11 cellular contexts compared by ENCODE assay signal in genomic region chr7:50315739-50316671, GRCh38. TPM values are rescaled to one million over a fixed set of nuclear protein-coding genes. Genes with fewer than 3 reads are reported as not detected.
DNase-seq lines count a peak whose midpoint lies in the region; ATAC-seq and TF ChIP-seq lines count a peak whose summit lies in the region.
"Had no signal": no experiment of that assay in that cellular context is flagged by ENCODE, and none has a peak within 500 bp of the region (broad histone marks: within the 10 kb centered on the region; RNA-seq: fewer than 3 reads in every experiment).

No MANE protein-coding gene starts in this region.

- peak overlapping the region; percentile 98 for H3K4me2 ChIP-seq in OCI-LY3 (ENCODE audit: low read length)

- H3K36me3 ChIP-seq in OCI-LY3 (replicated peaks; ENCODE audit: low read depth, low read length) = peaks cover 38% of the 10 kb centered on the region
- peaks cover 15% of the 10 kb centered on the region for H3K36me3 ChIP-seq in effector memory CD4-positive, alpha-beta T cell (ENCODE audit: control insufficient read depth, insufficient read depth, low read length)

- H3K27ac ChIP-seq in OCI-LY3 (ENCODE audit: low read length) = peak overlapping the region; percentile 96
- peak overlapping the region; percentile 86 for H3K27ac ChIP-seq in effector memory CD4-positive, alpha-beta T cell (ENCODE audit: insufficient read depth, low read length, poor library complexity, severe bottlenecking)

- peak overlapping the region; percentile 82 for H3K9ac ChIP-seq in OCI-LY3 (ENCODE audit: low read length)

- peak overlapping the region; percentile 91 for H3K4me3 Mint-ChIP-seq in activated CD8-positive, alpha-beta memory T cell treated with anti-CD3 and anti-CD28 coated beads, Interleukin-2, amount 10 ng/mL, durations not matched to agents 7 days and 5 days
- H3K4me3 Mint-ChIP-seq in stimulated activated naive B cell treated with anti-CD40 and anti-IgM and Interleukin-4, amounts not matched to agents 10 μg/mL and 1 μg/mL and 100 μg/mL, for 72 hours = peak overlapping the region; percentile 55 to 68

- H3K4me1 Mint-ChIP-seq in activated CD8-positive, alpha-beta memory T cell treated with anti-CD3 and anti-CD28 coated beads, Interleukin-2, amount 10 ng/mL, durations not matched to agents 7 days and 5 days = peaks cover 87% of the 10 kb centered on the region
- peaks cover 67 to 91% of the 10 kb centered on the region in 2 donors for H3K4me1 Mint-ChIP-seq in stimulated activated naive B cell treated with anti-CD40 and anti-IgM and Interleukin-4, amounts not matched to agents 10 μg/mL and 1 μg/mL and 100 μg/mL, for 72 hours

- H3K9me3 ChIP-seq in OCI-LY3 (ENCODE audit: insufficient read depth, low read length) = no peaks in the 10 kb centered on the region
- H3K9me3 ChIP-seq in effector memory CD4-positive, alpha-beta T cell (ENCODE audit: control insufficient read depth, low read length) = no peaks in the 10 kb centered on the region

- peaks cover 53% of the 10 kb centered on the region for H4K20me1 ChIP-seq in OCI-LY3 (ENCODE audit: insufficient read depth, low read length)

- peaks cover 99% of the 10 kb centered on the region for H3K4me1 ChIP-seq in OCI-LY3 (ENCODE audit: low read length)
- peaks cover 80% of the 10 kb centered on the region for H3K4me1 ChIP-seq in effector memory CD4-positive, alpha-beta T cell (ENCODE audit: control insufficient read depth, insufficient read depth, low read length, poor library complexity, severe bottlenecking)

- peaks cover 87% of the 10 kb centered on the region for H3K36me3 Mint-ChIP-seq in activated CD8-positive, alpha-beta memory T cell treated with anti-CD3 and anti-CD28 coated beads, Interleukin-2, amount 10 ng/mL, durations not matched to agents 7 days and 5 days
- peaks cover 45 to 59% of the 10 kb centered on the region in 2 donors for H3K36me3 Mint-ChIP-seq in stimulated activated naive B cell treated with anti-CD40 and anti-IgM and Interleukin-4, amounts not matched to agents 10 μg/mL and 1 μg/mL and 100 μg/mL, for 72 hours

- H3K27me3 ChIP-seq in OCI-LY3 (ENCODE audit: low read depth, low read length) = no peaks in the 10 kb centered on the region
- H3K27me3 ChIP-seq in effector memory CD4-positive, alpha-beta T cell (replicated peaks; ENCODE audit: control insufficient read depth, insufficient read depth, low read length, poor library complexity, severe bottlenecking) = no peaks in the 10 kb centered on the region

- H3K4me3 ChIP-seq in OCI-LY3 (ENCODE audit: low read length) = peak overlapping the region; percentile 88
- H3K4me3 ChIP-seq in effector memory CD4-positive, alpha-beta T cell (ENCODE audit: insufficient read depth, low read depth, low read length, poor library complexity, severe bottlenecking) = peak overlapping the region; percentile 48

- CTCF ChIA-PET in activated CD8-positive, alpha-beta memory T cell treated with anti-CD3 and anti-CD28 coated beads, Interleukin-2, amount 10 ng/mL, durations not matched to agents 7 days and 5 days (lab: Charles Lee) = interaction anchor here (0.8 to 17.9 kb wide), 12 partner anchors 8 to 112 kb away, joined by 3 to 197 read pairs (median 5); partner anchors contain the start of gene IKZF1

- H3K9me3 Mint-ChIP-seq in activated CD8-positive, alpha-beta memory T cell treated with anti-CD3 and anti-CD28 coated beads, Interleukin-2, amount 10 ng/mL, durations not matched to agents 7 days and 5 days (ENCODE audit: low read depth) = no peaks in the 10 kb centered on the region
- H3K9me3 Mint-ChIP-seq in stimulated activated naive B cell treated with anti-CD40 and anti-IgM and Interleukin-4, amounts not matched to agents 10 μg/mL and 1 μg/mL and 100 μg/mL, for 72 hours = no peaks in the 10 kb centered on the region

- H2AFZ ChIP-seq in OCI-LY3 (ENCODE audit: low read depth, low read length) = no peak overlapping the region

- no peak; the same call in 1 of the 2 replicates for TF ChIP-seq CTCF in OCI-LY3 (IDR thresholded peaks at IDR 0.05; ENCODE audit: low read depth, low read length)

- DNase-seq in activated CD8-positive, alpha-beta memory T cell treated with anti-CD3 and anti-CD28 coated beads, Interleukin-2, amount 10 ng/mL, durations not matched to agents 7 days and 5 days = peak; percentile 69
- no peak for DNase-seq in activated CD8-positive, alpha-beta memory T cell treated with anti-CD3 and anti-CD28 coated beads, Interleukin-2, amount 50 U/mL, for 4 hours
- no peak for DNase-seq in effector memory CD4-positive, alpha-beta T cell
- no peak for DNase-seq in stimulated activated naive B cell treated with anti-CD40 and anti-IgM and Interleukin-4, amounts not matched to agents 10 μg/mL and 1 μg/mL and 100 μg/mL, for 72 hours
- DNase-seq in putamen (ENCODE audit: low spot score) (no peak), DMS153 (lab: John Stamatoyannopoulos, UW) (no peak)
- DNase-seq: foreskin melanocyte had no signal

- H3K27me3 Mint-ChIP-seq in activated CD8-positive, alpha-beta memory T cell treated with anti-CD3 and anti-CD28 coated beads, Interleukin-2, amount 10 ng/mL, durations not matched to agents 7 days and 5 days = no peaks in the 10 kb centered on the region
- no peaks in the 10 kb centered on the region for H3K27me3 Mint-ChIP-seq in stimulated activated naive B cell treated with anti-CD40 and anti-IgM and Interleukin-4, amounts not matched to agents 10 μg/mL and 1 μg/mL and 100 μg/mL, for 72 hours

- peak overlapping the region; percentile 97 for H3K27ac Mint-ChIP-seq in activated CD8-positive, alpha-beta memory T cell treated with anti-CD3 and anti-CD28 coated beads, Interleukin-2, amount 10 ng/mL, durations not matched to agents 7 days and 5 days
- peak overlapping the region; percentile 94 for H3K27ac Mint-ChIP-seq in stimulated activated naive B cell treated with anti-CD40 and anti-IgM and Interleukin-4, amounts not matched to agents 10 μg/mL and 1 μg/mL and 100 μg/mL, for 72 hours

- ATAC-seq in activated CD8-positive, alpha-beta memory T cell treated with anti-CD3 and anti-CD28 coated beads, Interleukin-2, amount 10 ng/mL, durations not matched to agents 7 days and 5 days = peak; percentile 5
- no peak for ATAC-seq in stimulated activated naive B cell treated with anti-CD40 and anti-IgM and Interleukin-4, amounts not matched to agents 10 μg/mL and 1 μg/mL and 100 μg/mL, for 72 hours (replicated peaks)
- ATAC-seq in GM21447 (IDR thresholded peaks at IDR 0.05; ENCODE audit: unreplicated experiment) = no peak
- ATAC-seq: left lobe of liver, SK-N-SH treated with all-trans-retinoic acid at 6 μM for 48 hours had no signal

- peaks cover 100% of the 10 kb centered on the region for H3K79me2 ChIP-seq in OCI-LY3 (ENCODE audit: low read length)

RNA-seq across cellular contexts. Expression of gene IKZF1, which starts 11.5 kb away (rescaled TPM):
- 100 to 1,000 TPM; 348 to 374 TPM for total RNA-seq in activated CD8-positive, alpha-beta memory T cell treated with anti-CD3 and anti-CD28 coated beads, Interleukin-2, amount 10 ng/mL, durations not matched to agents 7 days and 5 days
